Comparison of ENCODE assay signal across 8 cellular contexts in the genomic region with DNA sequence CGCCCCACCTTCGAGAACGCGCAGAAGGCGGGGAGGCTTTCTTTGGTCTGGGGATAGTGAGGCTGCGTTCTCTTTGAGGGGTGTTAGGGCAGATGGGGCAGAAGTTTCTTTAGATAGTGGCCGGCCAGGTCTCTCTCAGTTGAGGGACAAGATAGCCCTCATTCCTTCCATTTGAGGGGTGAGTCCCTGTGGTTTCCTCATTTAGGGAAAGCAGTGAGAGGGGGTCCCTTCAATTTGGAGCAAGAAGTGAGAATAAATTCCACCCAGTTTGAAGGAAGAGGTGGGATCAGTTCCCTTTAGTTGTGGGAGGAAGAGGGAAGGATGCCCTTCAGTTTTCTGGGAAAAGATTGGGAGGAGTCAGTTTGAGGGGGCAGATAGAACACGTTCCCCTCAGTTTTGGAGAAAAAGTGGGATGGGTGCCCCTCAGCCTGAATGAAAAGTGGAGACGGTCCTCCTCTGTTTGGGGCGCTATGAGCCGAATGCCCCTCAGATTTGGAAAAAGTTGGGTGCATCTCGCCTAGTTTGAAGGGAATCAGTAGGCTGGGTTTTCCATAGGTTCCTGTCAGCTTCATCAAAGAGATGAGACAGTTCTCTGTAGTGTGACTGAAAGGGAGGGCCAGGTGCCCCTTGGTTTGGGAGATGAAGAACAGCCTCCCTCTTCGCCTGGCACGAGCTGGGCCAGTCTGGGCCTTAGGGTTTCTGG. TPM values are rescaled to one million over a fixed set of nuclear protein-coding genes. Genes with fewer than 3 reads are reported as not detected.
DNase-seq lines count a peak whose midpoint lies in the region; ATAC-seq and TF ChIP-seq lines count a peak whose summit lies in the region.

No MANE protein-coding gene starts in this region.

- no peaks in the 10 kb centered on the region for H4K20me1 ChIP-seq in GM23248 (ENCODE audit: insufficient read depth)

- H3K27ac ChIP-seq in GM23248 (peak overlapping the region; percentile 30; the same call in 1 of the 2 replicates), gastrocnemius medialis (peak overlapping the region; percentile 94 to 99 (median 98))

- DNase-seq in GM23248 (no peak), fibroblast of mammary gland (ENCODE audit: low read depth) (no peak), gastrocnemius medialis (no peak), T-helper 9 cell (no peak), dedifferentiated amniotic fluid mesenchymal stem cell (ENCODE audit: extremely low spot score) (no peak), NCI-H2196 (lab: John Stamatoyannopoulos, UW; ENCODE audit: unreplicated experiment) (no peak)

- TF ChIP-seq CTCF in fibroblast of mammary gland (conservative IDR thresholded peaks at IDR 0.05; ENCODE audit: control insufficient read depth, insufficient read depth, low read depth, low read length) (no peak), gastrocnemius medialis (IDR thresholded peaks at IDR 0.05 in 4 of 5, conservative IDR thresholded peaks at IDR 0.05 in 1 of 5) (no peak)

- H3K36me3 ChIP-seq in GM23248 (ENCODE audit: low read depth) = no peaks in the 10 kb centered on the region
- H3K36me3 ChIP-seq in gastrocnemius medialis = no peaks in the 10 kb centered on the region

- peak overlapping the region; percentile 95 for H3K4me2 ChIP-seq in GM23248 (ENCODE audit: unreplicated experiment)

- in situ Hi-C loops in GM23248 (cut with MboI) (no loop called here), gastrocnemius medialis (cut with MboI; ENCODE audit: low sequenced_read_pairs in 4 of 4) (no loop called here)

- H3K9me2 ChIP-seq in GM23248 (ENCODE audit: insufficient read depth) = no peaks in the 10 kb centered on the region

- H3F3A ChIP-seq in GM23248 (ENCODE audit: insufficient read depth) = peaks cover 38% of the 10 kb centered on the region

- TF ChIP-seq POLR2A in Raji (IDR thresholded peaks at IDR 0.05; ENCODE audit: insufficient read depth, low read depth, low read length) (peak; percentile 68), gastrocnemius medialis (IDR thresholded peaks at IDR 0.05) (peak in 1 of 2 donors; percentile 82)

- peak overlapping the region; percentile 85 for H3K9ac ChIP-seq in GM23248

- peaks cover 15% of the 10 kb centered on the region for H3K79me2 ChIP-seq in GM23248 (ENCODE audit: insufficient read depth)

- no peak for ATAC-seq in gastrocnemius medialis
- no peak for ATAC-seq in GM19351 (IDR thresholded peaks at IDR 0.05; ENCODE audit: unreplicated experiment)

- no peaks in the 10 kb centered on the region for H3K9me3 ChIP-seq in GM23248 (ENCODE audit: low read depth)
- no peaks in the 10 kb centered on the region for H3K9me3 ChIP-seq in gastrocnemius medialis

- no peaks in the 10 kb centered on the region for H3K27me3 ChIP-seq in GM23248 (replicated peaks; ENCODE audit: insufficient read depth)
- H3K27me3 ChIP-seq in gastrocnemius medialis = no peaks in the 10 kb centered on the region

- peak overlapping the region; percentile 92 for H2AFZ ChIP-seq in GM23248

- H3K4me1 ChIP-seq in GM23248 (ENCODE audit: insufficient read depth) (peaks cover 47% of the 10 kb centered on the region), gastrocnemius medialis (peaks cover 51% of the 10 kb centered on the region in 2 donors)

- 1 to 5% methylated on average over 10 to 14 of the region's 14 CpGs for WGBS in GM23248 (ENCODE audit: low coverage in 1 of 2, low lambda C conversion rate in 2 of 2, missing lambda C conversion rate in 2 of 2), 2 experiments

- intact Hi-C loops in gastrocnemius medialis (cut with DNase I; ENCODE audit: low total_unique reads) = loop anchor here (5.0 kb wide), 3 partner anchors 86 to 824 kb away; partner anchors contain the start of gene HSF4

- H3K4me3 ChIP-seq in GM23248 (peak overlapping the region; percentile 88), fibroblast of mammary gland (ENCODE audit: control insufficient read depth, low read depth, low read length) (peak overlapping the region; percentile 55), gastrocnemius medialis (peak overlapping the region; percentile 68 to 93 (median 88))

RNA-seq across cellular contexts. Expression of gene FHOD1, which starts 0.6 kb away (rescaled TPM):
- total RNA-seq in GM23248 (2014; rRNA removed; shearing (Covaris generic)) = 14.9 and 24.2 TPM in 2 replicates
- 7.7 and 9.3 TPM in 2 replicates for polyA plus RNA-seq in GM23248 (2016; fragmentation: Nextera tagmentation; extraction: Ambion mirVana)
- total RNA-seq in gastrocnemius medialis = 10 to 100 TPM; 26.3 to 65.3 (median 52.4) TPM

RNA-seq across cellular contexts. Expression of gene SLC9A5, which starts 0.9 kb away (rescaled TPM):
- total RNA-seq in GM23248 (2014; rRNA removed; shearing (Covaris generic)) = 2.2 and 2.7 TPM in 2 replicates
- polyA plus RNA-seq in GM23248 (2016; fragmentation: Nextera tagmentation; extraction: Ambion mirVana) = 2.5 and 2.6 TPM in 2 replicates
- 1 to 10 TPM in 3 of 4 donors, under 1 TPM in 1; 0.61 to 2.0 (median 1.2) TPM for total RNA-seq in gastrocnemius medialis

RNA-seq across cellular contexts. Expression of gene TMEM208, which starts 20.9 kb away (rescaled TPM):
- 24.9 and 53.8 TPM in 2 replicates for total RNA-seq in GM23248 (2014; rRNA removed; shearing (Covaris generic))
- 97.0 and 98.0 TPM in 2 replicates for polyA plus RNA-seq in GM23248 (2016; fragmentation: Nextera tagmentation; extraction: Ambion mirVana)
- total RNA-seq in gastrocnemius medialis = 10 to 100 TPM; 14.7 to 35.8 (median 29.2) TPM

RNA-seq across cellular contexts. Expression of gene PLEKHG4, which starts 31.5 kb away (rescaled TPM):
- 24.2 and 38.8 TPM in 2 replicates for total RNA-seq in GM23248 (2014; rRNA removed; shearing (Covaris generic))
- 10.4 and 12.5 TPM in 2 replicates for polyA plus RNA-seq in GM23248 (2016; fragmentation: Nextera tagmentation; extraction: Ambion mirVana)
- 10 to 100 TPM in 1 of 4 donors, 1 to 10 TPM in 3; 1.1 to 16.5 (median 2.6) TPM for total RNA-seq in gastrocnemius medialis

RNA-seq across cellular contexts. Expression of gene ELMO3, which starts 48.9 kb away (rescaled TPM):
- 1.5 and 1.6 TPM in 2 replicates for total RNA-seq in GM23248 (2014; rRNA removed; shearing (Covaris generic))
- polyA plus RNA-seq in GM23248 (2016; fragmentation: Nextera tagmentation; extraction: Ambion mirVana) = 0.10 TPM in 1 of 2 replicates, not detected in the other
- total RNA-seq in gastrocnemius medialis = under 1 TPM; 0.09 to 0.55 (median 0.29) TPM
